ENCODE assay signal across 8 cellular contexts in the genomic region with DNA sequence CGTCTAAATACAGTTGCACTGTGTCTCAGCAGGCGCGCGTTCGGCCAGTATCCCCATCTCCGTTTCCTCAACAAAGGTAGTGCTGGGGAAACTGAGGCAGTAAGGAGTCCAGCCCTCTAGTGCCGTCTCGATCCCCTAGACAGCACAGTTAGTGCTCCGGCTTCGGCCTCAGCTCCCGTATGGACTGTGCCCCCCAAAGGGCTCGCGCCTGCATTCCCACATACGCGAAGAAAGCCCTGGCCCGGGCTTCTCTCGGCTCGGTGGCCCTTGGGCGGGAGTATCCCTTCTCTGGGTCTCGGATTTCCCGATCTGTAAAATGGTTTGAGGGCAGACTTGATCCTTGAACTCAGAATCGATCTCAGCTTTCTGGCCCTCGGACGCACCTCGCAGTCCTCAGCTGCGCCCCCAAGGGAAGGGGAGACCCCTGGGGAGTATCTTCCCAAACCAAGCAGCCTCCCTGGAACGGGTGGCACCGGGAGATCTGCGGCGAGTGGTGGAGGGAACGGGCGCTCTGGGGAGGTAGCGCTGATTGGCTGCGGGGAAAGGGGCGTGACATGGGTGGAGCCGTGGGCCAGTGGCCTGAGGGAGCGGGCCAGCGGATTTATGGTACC. TPM values are rescaled to one million over a fixed set of nuclear protein-coding genes. Genes with fewer than 3 reads are reported as not detected.
DNase-seq lines count a peak whose midpoint lies in the region; ATAC-seq and TF ChIP-seq lines count a peak whose summit lies in the region.

No MANE protein-coding gene starts in this region.

- DNase-seq in NCI-H510A treated with DMSO at 0.1 percent for 48 hours (lab: John Stamatoyannopoulos, UW) (peak; percentile 34), NCI-H510A (lab: John Stamatoyannopoulos, UW) (no peak), NCI-H2171 treated with DMSO at 0.1 percent for 48 hours (lab: John Stamatoyannopoulos, UW) (peak; percentile 77), WERI-Rb-1 (peak; percentile 89), islet precursor cell (peak; percentile 90), smooth muscle cell (lab: John Stamatoyannopoulos, UW; ENCODE audit: unreplicated experiment) (peak; percentile 63)
- no peak for DNase-seq in central memory CD8-positive, alpha-beta T cell (ENCODE audit: low spot score in 2 of 2)

- H3K4me3 Mint-ChIP-seq in central memory CD8-positive, alpha-beta T cell, result peak overlapping the region; percentile 82

- WGBS in smooth muscle cell (ENCODE audit: low lambda C conversion rate), result under 1% methylated on average over 38 of the region's 38 CpGs

- H3K79me2 ChIP-seq in smooth muscle cell (ENCODE audit: low read depth), result peaks cover 8% of the 10 kb centered on the region

- H3K27ac Mint-ChIP-seq in central memory CD8-positive, alpha-beta T cell (ENCODE audit: low read depth), result peak overlapping the region; percentile 92

- peaks cover 30% of the 10 kb centered on the region for H3K4me1 ChIP-seq in smooth muscle cell (ENCODE audit: low read depth)

- H3K36me3 ChIP-seq in WERI-Rb-1 (peaks cover 18% of the 10 kb centered on the region), smooth muscle cell (ENCODE audit: low read depth) (no peaks in the 10 kb centered on the region)

- peak overlapping the region; percentile 64 for H2AFZ ChIP-seq in smooth muscle cell (ENCODE audit: low read depth)

- H3K4me1 Mint-ChIP-seq in central memory CD8-positive, alpha-beta T cell, result peaks cover 38% of the 10 kb centered on the region

- no peaks in the 10 kb centered on the region for H3K27me3 ChIP-seq in WERI-Rb-1 (ENCODE audit: insufficient read depth, low read depth, severe bottlenecking)
- peaks cover 30% of the 10 kb centered on the region for H3K27me3 ChIP-seq in smooth muscle cell (ENCODE audit: low read depth)

- H3F3A ChIP-seq in smooth muscle cell (ENCODE audit: low read depth), result no peaks in the 10 kb centered on the region

- no peak for TF ChIP-seq CTCF in WERI-Rb-1 (IDR thresholded peaks at IDR 0.05; ENCODE audit: low read depth, low read length)
- no peak for TF ChIP-seq CTCF in smooth muscle cell (IDR thresholded peaks at IDR 0.05; ENCODE audit: borderline replicate concordance, insufficient read depth, poor library complexity, severe bottlenecking)

- H3K4me3 ChIP-seq in WERI-Rb-1 (ENCODE audit: low read depth, low read length), result peak overlapping the region; percentile 96
- peak overlapping the region; percentile 80 for H3K4me3 ChIP-seq in smooth muscle cell

- peak overlapping the region; percentile 88 for H3K27ac ChIP-seq in WERI-Rb-1
- peak overlapping the region; percentile 79 for H3K27ac ChIP-seq in smooth muscle cell (ENCODE audit: low read depth)

- peak overlapping the region; percentile 95 for H3K4me2 ChIP-seq in smooth muscle cell

- H3K9ac ChIP-seq in smooth muscle cell (ENCODE audit: low read depth), result peak overlapping the region; percentile 47

- H4K20me1 ChIP-seq in smooth muscle cell (ENCODE audit: low read depth), result no peaks in the 10 kb centered on the region

- H3K9me3 ChIP-seq in WERI-Rb-1 (ENCODE audit: severe bottlenecking) (no peaks in the 10 kb centered on the region), smooth muscle cell (replicated peaks; ENCODE audit: low read depth) (no peaks in the 10 kb centered on the region)

- no peaks in the 10 kb centered on the region for H3K9me3 Mint-ChIP-seq in central memory CD8-positive, alpha-beta T cell

- peak; percentile 45 for ATAC-seq in HG03066 (IDR thresholded peaks at IDR 0.05; ENCODE audit: low read depth, unreplicated experiment)
- ATAC-seq in central memory CD8-positive, alpha-beta T cell (replicated peaks; ENCODE audit: extremely low read depth, poor library complexity, severe bottlenecking), result peak; percentile 2

- H3K36me3 Mint-ChIP-seq in central memory CD8-positive, alpha-beta T cell (ENCODE audit: insufficient read depth), result peaks cover 23% of the 10 kb centered on the region

- H3K27me3 Mint-ChIP-seq in central memory CD8-positive, alpha-beta T cell, result no peaks in the 10 kb centered on the region

RNA-seq across cellular contexts. Expression of gene PEX16, which starts 0.8 kb away (rescaled TPM):
- total RNA-seq in smooth muscle cell, result 10.5 and 14.9 TPM in 2 replicates
- polyA plus RNA-seq in smooth muscle cell, result 24.4 and 30.2 TPM in 2 replicates

RNA-seq across cellular contexts. Expression of gene LARGE2, which starts 4.0 kb away (rescaled TPM):
- 0.40 TPM in 2 replicates for total RNA-seq in smooth muscle cell
- 0.46 and 2.9 TPM in 2 replicates for polyA plus RNA-seq in smooth muscle cell

RNA-seq across cellular contexts. Expression of gene FREY1, which starts 11.4 kb away (rescaled TPM):
- 0.22 and 3.6 TPM in 2 replicates for total RNA-seq in smooth muscle cell
- 0.57 TPM in 1 of 2 replicates, not detected in the other for polyA plus RNA-seq in smooth muscle cell

RNA-seq across cellular contexts. Expression of gene MAPK8IP1, which starts 33.0 kb away (rescaled TPM):
- 3.9 and 8.1 TPM in 2 replicates for total RNA-seq in smooth muscle cell
- polyA plus RNA-seq in smooth muscle cell, result 4.9 and 5.2 TPM in 2 replicates

Comparison
In these comparisons a context has a peak if more than half of its experiments do, and no peak if none do; other contexts are left out.
1. DNase-seq: peak in NCI-H510A treated with DMSO at 0.1 percent for 48 hours (single experiment), NCI-H2171 treated with DMSO at 0.1 percent for 48 hours (single experiment), WERI-Rb-1 (single experiment), islet precursor cell (single experiment) and smooth muscle cell (single experiment); none in NCI-H510A (single experiment) and central memory CD8-positive, alpha-beta T cell (0 of 2).